Comparison of ENCODE assay signal across 16 cellular contexts in the genomic region with DNA sequence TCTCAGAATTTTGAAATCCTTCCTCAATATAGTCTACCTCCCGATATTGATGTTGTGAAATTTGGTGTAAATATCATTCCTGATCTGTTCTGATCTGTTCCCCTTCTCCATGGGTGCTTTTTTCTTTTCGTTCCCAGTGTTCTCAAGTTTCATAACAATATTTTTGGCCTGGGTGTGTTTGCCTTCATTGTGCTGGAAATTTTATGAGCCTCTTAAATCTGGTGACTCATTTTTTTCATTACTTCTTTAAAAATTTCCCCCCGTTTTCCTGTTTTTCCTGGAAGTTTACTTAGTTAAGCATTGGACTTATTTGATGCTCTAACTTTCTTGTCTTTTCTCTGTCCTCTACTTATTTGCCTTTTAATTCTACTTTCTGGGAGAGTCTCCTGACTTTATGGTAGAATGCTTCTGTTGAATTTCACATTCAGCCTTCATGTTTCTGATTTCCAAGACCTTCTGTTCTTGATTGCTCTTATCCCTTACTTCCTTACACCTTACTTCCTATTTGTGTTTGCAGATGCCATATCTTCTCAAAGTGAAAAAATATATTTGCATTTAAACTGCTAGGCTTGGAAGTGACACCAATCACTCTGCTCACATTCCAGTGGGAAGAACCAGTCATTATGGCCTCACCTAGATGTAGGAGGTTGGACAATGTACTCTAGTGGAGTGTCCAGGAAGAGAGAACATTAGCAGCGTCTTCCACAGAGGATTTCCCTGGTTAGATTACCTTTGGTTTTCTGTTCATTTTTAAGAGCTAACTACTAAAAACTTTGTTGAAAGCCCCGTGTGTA.
DNase-seq lines count a peak whose midpoint lies in the region; FAIRE-seq and TF ChIP-seq lines count a peak whose summit lies in the region.
"Had no signal": no experiment of that assay in that cellular context is flagged by ENCODE, and none has a peak within 500 bp of the region (broad histone marks: within the 10 kb centered on the region; RNA-seq: fewer than 3 reads in every experiment).

No MANE protein-coding gene starts in this region.

- no peak for TF ChIP-seq POLR2A in GM12892 (IDR thresholded peaks at IDR 0.05; ENCODE audit: low read depth, low read length)
- no peak for TF ChIP-seq POLR2A in adrenal gland (IDR thresholded peaks at IDR 0.05)

- 74 to 85% (median 83%) methylated on average over 5 of the region's 5 CpGs for WGBS in adrenal gland, 4 donors

- no peak overlapping the region for H3K27ac ChIP-seq in adrenal gland
- H3K27ac ChIP-seq: foreskin keratinocyte, left ventricle myocardium inferior had no signal

- no peak for FAIRE-seq in GM12892 (lab: Jason Lieb, UNC)

- DNase-seq in GM03348 (ENCODE audit: low spot score) (peak; percentile 20), LoVo (ENCODE audit: low spot score) (peak; percentile 83), fibroblast of mammary gland (ENCODE audit: low read depth) (peak; percentile 8), stromal cell of bone marrow (ENCODE audit: low read depth) (peak; percentile 33), GM12892 (ENCODE audit: insufficient read length) (no peak), NCI-H82 (lab: John Stamatoyannopoulos, UW) (no peak), adrenal gland (no peak)
- DNase-seq: activated CD4-positive, alpha-beta T cell treated with anti-CD3 and anti-CD28 coated beads for 36 hours; activated gamma-delta T cell treated with Interleukin-2 at 50 U/mL for 16 hours; DMS79 treated with DMSO at 0.1 percent for 48 hours; effector memory CD8-positive, alpha-beta T cell; left ventricle myocardium inferior; MV-4-11; NCI-H1930; NCI-H524 had no signal

- intact Hi-C loops in adrenal gland (cut with DNase I), result no loop called here

- H3K9me3 ChIP-seq in adrenal gland (replicated peaks in 1 of 3), result no peaks in the 10 kb centered on the region
- H3K9me3 ChIP-seq: left ventricle myocardium inferior had no signal

- H3K4me1 ChIP-seq in adrenal gland (replicated peaks in 1 of 2), result no peaks in the 10 kb centered on the region
- H3K4me1 ChIP-seq: left ventricle myocardium inferior had no signal

- H3K4me3 ChIP-seq in fibroblast of mammary gland (ENCODE audit: control insufficient read depth, low read depth, low read length) (no peak overlapping the region), adrenal gland (no peak overlapping the region)
- H3K4me3 ChIP-seq: left ventricle myocardium inferior had no signal

- no peak for TF ChIP-seq CTCF in fibroblast of mammary gland (conservative IDR thresholded peaks at IDR 0.05; ENCODE audit: control insufficient read depth, insufficient read depth, low read depth, low read length)
- no peak for TF ChIP-seq CTCF in adrenal gland (IDR thresholded peaks at IDR 0.05)

- H3K36me3 ChIP-seq in adrenal gland (replicated peaks in 1 of 2), result no peaks in the 10 kb centered on the region
- H3K36me3 ChIP-seq: left ventricle myocardium inferior had no signal

- H3K27me3 ChIP-seq in adrenal gland, result no peaks in the 10 kb centered on the region
- H3K27me3 ChIP-seq: foreskin keratinocyte had no signal

Comparison
In these comparisons a context has a peak if more than half of its experiments do, and no peak if none do; other contexts are left out.
1. DNase-seq: peak in GM03348 (single experiment), LoVo (single experiment), fibroblast of mammary gland (single experiment) and stromal cell of bone marrow (single experiment); none in GM12892 (single experiment), NCI-H82 (single experiment) and adrenal gland (0 of 7).